Comparison of ENCODE assay signal across 8 cellular contexts in the genomic region with DNA sequence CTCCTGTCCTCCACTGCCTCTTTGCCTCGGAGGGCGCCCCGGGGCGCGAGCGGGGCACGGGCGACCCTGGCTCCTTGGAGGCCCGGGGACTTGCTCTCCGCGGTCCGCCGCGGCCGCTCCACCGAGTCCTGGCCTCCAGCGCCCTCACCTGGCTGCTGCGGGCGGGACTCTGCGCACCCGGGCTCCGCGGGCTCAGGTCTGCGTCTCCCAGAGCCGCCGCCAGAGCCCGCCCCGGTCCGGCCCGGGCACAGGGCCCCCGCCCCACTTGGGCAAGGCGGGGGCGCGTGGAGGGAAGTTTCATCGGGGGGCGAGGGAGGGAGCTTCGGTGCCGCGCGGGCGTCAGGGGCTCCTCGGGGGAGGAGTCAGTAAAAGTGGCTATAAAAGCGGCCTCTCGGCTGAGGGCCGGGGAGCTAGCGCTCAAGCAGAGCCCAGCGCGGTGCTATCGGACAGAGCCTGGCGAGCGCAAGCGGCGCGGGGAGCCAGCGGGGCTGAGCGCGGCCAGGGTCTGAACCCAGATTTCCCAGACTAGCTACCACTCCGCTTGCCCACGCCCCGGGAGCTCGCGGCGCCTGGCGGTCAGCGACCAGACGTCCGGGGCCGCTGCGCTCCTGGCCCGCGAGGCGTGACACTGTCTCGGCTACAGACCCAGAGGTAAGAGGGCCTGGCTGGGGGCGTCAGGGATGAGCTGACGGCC. TPM values are rescaled to one million over a fixed set of nuclear protein-coding genes. Genes with fewer than 3 reads are reported as not detected.
DNase-seq lines count a peak whose midpoint lies in the region; ATAC-seq and TF ChIP-seq lines count a peak whose summit lies in the region.

Gene CEMIP (plus strand): TSS at position 407 of the 694 bp plus-strand sequence. CDS start 94,510 bp downstream, outside the sequence.

- peaks cover 32% of the 10 kb centered on the region for H3K4me1 Mint-ChIP-seq in CD14-positive monocyte

- H2BK12ac ChIP-seq in neuronal stem cell (ENCODE audit: low read length) = no peak within 1 kb of the TSS

- H3K36me3 ChIP-seq in neuronal stem cell (replicated peaks in 1 of 2; ENCODE audit: control insufficient read depth in 2 of 2, insufficient read depth in 2 of 2, low read length in 2 of 2) = no peaks in the 10 kb centered on the region
- no peaks in the 10 kb centered on the region for H3K36me3 ChIP-seq in transverse colon

- H3K4me3 Mint-ChIP-seq in CD14-positive monocyte = peak within 1 kb of the TSS; percentile 55 to 94

- H3K79me1 ChIP-seq in neuronal stem cell (ENCODE audit: low read depth, low read length) = peaks cover 2% of the 10 kb centered on the region

- peaks cover 7 to 12% of the 10 kb centered on the region in 2 donors for H3K36me3 Mint-ChIP-seq in CD14-positive monocyte

- intact Hi-C loops in CD14-positive monocyte (cut with micrococcal nuclease) = loop anchor here (5.0 kb wide), 2 partner anchors 82 to 322 kb away; partner anchors contain the start of gene ABHD17C (in 1 of the 2)
- intact Hi-C loops in transverse colon (cut with DNase I; ENCODE audit: low total_unique reads) = loop anchor here (5.0 kb wide), 3 partner anchors 72 to 327 kb away; no protein-coding TSS in a partner anchor

- no peak for TF ChIP-seq EP300 in transverse colon (IDR thresholded peaks at IDR 0.05; ENCODE audit: low read depth)

- no peak within 1 kb of the TSS for H2BK15ac ChIP-seq in neuronal stem cell (ENCODE audit: low read length)

- no peak for TF ChIP-seq POLR2A in transverse colon (IDR thresholded peaks at IDR 0.05)

- no peak within 1 kb of the TSS for H2BK120ac ChIP-seq in neuronal stem cell (ENCODE audit: low read depth, low read length)

- H3K27me3 ChIP-seq in neuronal stem cell (ENCODE audit: control insufficient read depth in 3 of 3, insufficient read depth in 3 of 3, low read depth in 1 of 3, low read length in 3 of 3) = peaks cover 9 to 63% (median 27%) of the 10 kb centered on the region in 3 experiments
- H3K27me3 ChIP-seq in transverse colon = peaks cover 38% of the 10 kb centered on the region

- no peak within 1 kb of the TSS for H4K91ac ChIP-seq in neuronal stem cell (ENCODE audit: low read depth, low read length, poor library complexity)

- H3K23ac ChIP-seq in neuronal stem cell (ENCODE audit: low read depth, low read length, poor library complexity) = peak within 1 kb of the TSS; percentile 39

- peak within 1 kb of the TSS; percentile 71 for H3K4me2 ChIP-seq in neuronal stem cell (ENCODE audit: insufficient read depth, low read length, poor library complexity, severe bottlenecking)

- peaks cover 45 to 68% (median 66%) of the 10 kb centered on the region in 3 donors for H3K27me3 Mint-ChIP-seq in CD14-positive monocyte (ENCODE audit: low read depth in 3 of 3)

- WGBS in neuronal stem cell (ENCODE audit: extremely low coverage in 2 of 2, insufficient read length in 2 of 2, insufficient replicate concordance in 1 of 2), 2 donors = no CpG with 5 or more reads among the region's 75 CpGs
- 1% methylated on average over 50 of the region's 75 CpGs; no CpG with 5 or more reads in 1 of the 2 donors for WGBS in transverse colon (ENCODE audit: low coverage in 1 of 2), 2 donors

- peak within 1 kb of the TSS in 1 of 7 donors; percentile 23 for H3K27ac Mint-ChIP-seq in CD14-positive monocyte

- no peak for ATAC-seq in HG02973 (IDR thresholded peaks at IDR 0.05; ENCODE audit: unreplicated experiment)

- no peak within 1 kb of the TSS for H2BK5ac ChIP-seq in neuronal stem cell (ENCODE audit: low read length)

- no peak within 1 kb of the TSS for H3K27ac ChIP-seq in neuronal stem cell (replicated peaks; ENCODE audit: low read length)
- H3K27ac ChIP-seq in transverse colon = no peak within 1 kb of the TSS

- DNase-seq in CD14-positive monocyte (ENCODE audit: low spot score) (no peak), HCEC 1CT (peak; percentile 67), NCI-H82 treated with DMSO at 0.1 percent for 48 hours (lab: John Stamatoyannopoulos, UW; ENCODE audit: unreplicated experiment) (peak; percentile 30), globus pallidus (ENCODE audit: low spot score) (peak; percentile 41), neuronal stem cell (ENCODE audit: low spot score) (peak; percentile 80), transverse colon (peak; percentile 82)
- peak; percentile 39 for DNase-seq in activated naive CD4-positive, alpha-beta T cell treated with anti-CD3 and anti-CD28 coated beads, Interleukin-2, amount 50 U/mL, for 16 hours

- peak within 1 kb of the TSS; percentile 38 for H3K9ac ChIP-seq in neuronal stem cell (ENCODE audit: low read depth, low read length, poor library complexity)

- peak within 1 kb of the TSS; percentile 91 for H2AFZ ChIP-seq in neuronal stem cell (ENCODE audit: low read length)

- H3K9me3 ChIP-seq in neuronal stem cell (replicated peaks in 1 of 2; ENCODE audit: control insufficient read depth in 2 of 2, insufficient read depth in 1 of 2, low read depth in 1 of 2, low read length in 2 of 2) = no peaks in the 10 kb centered on the region
- no peaks in the 10 kb centered on the region for H3K9me3 ChIP-seq in transverse colon

- H3K4me3 ChIP-seq in neuronal stem cell (ENCODE audit: low read length in 2 of 2) (peak within 1 kb of the TSS; percentile 36 to 72), transverse colon (peak within 1 kb of the TSS; percentile 20 to 62 (median 38))

- no peak within 1 kb of the TSS for H3K4ac ChIP-seq in neuronal stem cell (ENCODE audit: low read length)

- TF ChIP-seq CTCF in CD14-positive monocyte (IDR thresholded peaks at IDR 0.05) = peak; percentile 60
- peak; percentile 70 to 89 (median 81) for TF ChIP-seq CTCF in transverse colon (IDR thresholded peaks at IDR 0.05)

- H2AK5ac ChIP-seq in neuronal stem cell (ENCODE audit: low read depth, low read length) = no peak within 1 kb of the TSS

- peaks cover 2 to 21% (median 11%) of the 10 kb centered on the region in 7 donors for H3K9me3 Mint-ChIP-seq in CD14-positive monocyte

- H3K4me1 ChIP-seq in neuronal stem cell (ENCODE audit: control insufficient read depth in 2 of 2, insufficient read depth in 1 of 2, low read depth in 1 of 2, low read length in 2 of 2) (peaks cover 9 to 15% of the 10 kb centered on the region in 2 donors), transverse colon (peaks cover 4 to 49% (median 38%) of the 10 kb centered on the region in 4 donors)

- H4K8ac ChIP-seq in neuronal stem cell (ENCODE audit: low read depth, low read length) = no peak within 1 kb of the TSS

- H3K14ac ChIP-seq in neuronal stem cell (ENCODE audit: low read length) = no peak within 1 kb of the TSS

- in situ Hi-C loops in transverse colon (cut with MboI; ENCODE audit: low pct_ligation_motif_present in 1 of 4, low pct_unique_long_range_greater_than_20kb in 1 of 4, low sequenced_read_pairs in 3 of 4) = loop anchor here (5.0 to 25.0 kb wide), 5 partner anchors 183 to 324 kb away; no protein-coding TSS in a partner anchor

- no peak within 1 kb of the TSS for H3K18ac ChIP-seq in neuronal stem cell (ENCODE audit: low read length)

RNA-seq across cellular contexts. Expression of gene CEMIP, which starts in this region (rescaled TPM):
- polyA plus RNA-seq in CD14-positive monocyte = not detected
- polyA plus RNA-seq in neuronal stem cell (2013, experiment 1 of 2) = not detected
- under 0.01 TPM for polyA plus RNA-seq in neuronal stem cell (2013, experiment 2 of 2)
- under 1 TPM in 2 of 4 donors, not detected in 2; 0.27 to 0.32 TPM for total RNA-seq in transverse colon

Comparison
In these comparisons a context has a peak if more than half of its experiments do, and no peak if none do; other contexts are left out.
1. Peak in DNase-seq and H3K4me3 ChIP-seq in transverse colon; RNA of the gene not detected or under 1 TPM.